ENCODE assay signal across 8 cellular contexts in genomic region chr18:58263055-58263732, GRCh38.
DNase-seq lines count a peak whose midpoint lies in the region; TF ChIP-seq lines count a peak whose summit lies in the region.

No MANE protein-coding gene starts in this region.

- H3K4me3 Mint-ChIP-seq in Calu3 (ENCODE audit: low read depth, unreplicated experiment) = peak overlapping the region; percentile 63
- H3K4me3 Mint-ChIP-seq in activated T-helper 1 cell treated with anti-CD3 and anti-CD28 coated beads, Interleukin-12 subunit alpha, Interleukin-12 subunit beta, Interleukin-2, Interleukin-4 antibody, amounts not matched to agents 30 ng/mL and 10 ng/mL and 1 ng/mL, durations not matched to agents 14 hours and 24 hours and 36 hours = no peak overlapping the region

- no TSS peak for BruUV-seq in Calu3 (replicated peaks; lab: Mats Ljungman, UMichigan)

- no peaks in the 10 kb centered on the region for H3K4me1 ChIP-seq in muscle layer of duodenum (ENCODE audit: control insufficient read depth in 1 of 2, insufficient read depth in 2 of 2, low read length in 2 of 2)

- CTCF ChIA-PET in Calu3 (lab: Charles Lee) = interaction anchor here (0.7 to 2.0 kb wide), 10 partner anchors 9 to 385 kb away, joined by 3 to 13 read pairs (median 4); no protein-coding TSS in a partner anchor

- H3K36me3 Mint-ChIP-seq in Calu3 (ENCODE audit: insufficient read depth, unreplicated experiment) = peaks cover 32% of the 10 kb centered on the region
- H3K36me3 Mint-ChIP-seq in activated T-helper 1 cell treated with anti-CD3 and anti-CD28 coated beads, Interleukin-12 subunit alpha, Interleukin-12 subunit beta, Interleukin-2, Interleukin-4 antibody, amounts not matched to agents 30 ng/mL and 10 ng/mL and 1 ng/mL, durations not matched to agents 14 hours and 24 hours and 36 hours (ENCODE audit: low read depth) = no peaks in the 10 kb centered on the region

- no peak for TF ChIP-seq CTCF in Calu3 (IDR thresholded peaks at IDR 0.05; ENCODE audit: unreplicated experiment)

- H3K4me1 Mint-ChIP-seq in Calu3 (ENCODE audit: low read depth, unreplicated experiment) = peaks cover 61% of the 10 kb centered on the region
- H3K4me1 Mint-ChIP-seq in activated T-helper 1 cell treated with anti-CD3 and anti-CD28 coated beads, Interleukin-12 subunit alpha, Interleukin-12 subunit beta, Interleukin-2, Interleukin-4 antibody, amounts not matched to agents 30 ng/mL and 10 ng/mL and 1 ng/mL, durations not matched to agents 14 hours and 24 hours and 36 hours (ENCODE audit: low read depth) = no peaks in the 10 kb centered on the region

- peak overlapping the region in 1 of 2 donors; percentile 8 for H3K4me3 ChIP-seq in muscle layer of duodenum (ENCODE audit: low read depth in 1 of 2, low read length in 2 of 2)

- H3K9me3 Mint-ChIP-seq in Calu3 (ENCODE audit: low read depth, unreplicated experiment) = no peaks in the 10 kb centered on the region
- no peaks in the 10 kb centered on the region for H3K9me3 Mint-ChIP-seq in activated T-helper 1 cell treated with anti-CD3 and anti-CD28 coated beads, Interleukin-12 subunit alpha, Interleukin-12 subunit beta, Interleukin-2, Interleukin-4 antibody, amounts not matched to agents 30 ng/mL and 10 ng/mL and 1 ng/mL, durations not matched to agents 14 hours and 24 hours and 36 hours

- no peaks in the 10 kb centered on the region for H3K9me3 ChIP-seq in muscle layer of duodenum (ENCODE audit: control insufficient read depth in 1 of 2, low read length in 2 of 2)

- H3K27ac ChIP-seq in epithelial cell of prostate (peak overlapping the region; percentile 75), muscle layer of duodenum (ENCODE audit: low read length) (peak overlapping the region; percentile 34)

- H3K27me3 ChIP-seq in muscle layer of duodenum (ENCODE audit: low read depth, low read length) = no peaks in the 10 kb centered on the region

- intact Hi-C loops in Calu3 (cut with micrococcal nuclease; ENCODE audit: unreplicated experiment) = loop anchor here (5.0 kb wide), 1 partner anchor 59 kb away; no protein-coding TSS in a partner anchor
- intact Hi-C loops in activated T-helper 1 cell treated with anti-CD3 and anti-CD28 coated beads, Interleukin-12 subunit alpha, Interleukin-12 subunit beta, Interleukin-2, Interleukin-4 antibody, amounts not matched to agents 30 ng/mL and 10 ng/mL and 1 ng/mL, durations not matched to agents 14 hours and 24 hours and 36 hours (cut with micrococcal nuclease) = no loop called here

- peak overlapping the region; percentile 94 for H3K27ac Mint-ChIP-seq in Calu3 (ENCODE audit: unreplicated experiment)
- H3K27ac Mint-ChIP-seq in activated T-helper 1 cell treated with anti-CD3 and anti-CD28 coated beads, Interleukin-12 subunit alpha, Interleukin-12 subunit beta, Interleukin-2, Interleukin-4 antibody, amounts not matched to agents 30 ng/mL and 10 ng/mL and 1 ng/mL, durations not matched to agents 14 hours and 24 hours and 36 hours = no peak overlapping the region

- DNase-seq in Calu3 (peak; percentile 36), NCI-H226 (peak; percentile 43), epithelial cell of prostate (ENCODE audit: low read depth, low spot score) (peak; percentile 49), NCI-H146 treated with DMSO at 0.1 percent for 48 hours (lab: John Stamatoyannopoulos, UW; ENCODE audit: unreplicated experiment) (no peak), SHP77 treated with DMSO at 0.1 percent for 48 hours (lab: John Stamatoyannopoulos, UW) (no peak)
- DNase-seq in stimulated activated CD4-positive, alpha-beta T cell treated with anti-CD3 and anti-CD28 coated beads, Interleukin-2, amount 100 ng/mL, for 48 hours = no peak
- no peak for DNase-seq in activated T-helper 1 cell treated with anti-CD3 and anti-CD28 coated beads, Interleukin-12 subunit alpha, Interleukin-12 subunit beta, Interleukin-2, Interleukin-4 antibody, amounts not matched to agents 30 ng/mL and 10 ng/mL and 1 ng/mL, durations not matched to agents 14 hours and 24 hours and 36 hours (ENCODE audit: low spot score)

- H3K36me3 ChIP-seq in muscle layer of duodenum (ENCODE audit: control insufficient read depth in 1 of 2, insufficient read depth in 2 of 2, low read length in 2 of 2) = no peaks in the 10 kb centered on the region

- H3K27me3 Mint-ChIP-seq in Calu3 (ENCODE audit: unreplicated experiment) = no peaks in the 10 kb centered on the region
- H3K27me3 Mint-ChIP-seq in activated T-helper 1 cell treated with anti-CD3 and anti-CD28 coated beads, Interleukin-12 subunit alpha, Interleukin-12 subunit beta, Interleukin-2, Interleukin-4 antibody, amounts not matched to agents 30 ng/mL and 10 ng/mL and 1 ng/mL, durations not matched to agents 14 hours and 24 hours and 36 hours (ENCODE audit: insufficient read depth) = no peaks in the 10 kb centered on the region

Comparison
In these comparisons a context has a peak if more than half of its experiments do, and no peak if none do; other contexts are left out.
1. DNase-seq: peak in Calu3 (single experiment), NCI-H226 (single experiment) and epithelial cell of prostate (single experiment); none in stimulated activated CD4-positive, alpha-beta T cell treated with anti-CD3 and anti-CD28 coated beads, Interleukin-2, amount 100 ng/mL, for 48 hours (0 of 2), NCI-H146 treated with DMSO at 0.1 percent for 48 hours (single experiment), SHP77 treated with DMSO at 0.1 percent for 48 hours (single experiment) and activated T-helper 1 cell treated with anti-CD3 and anti-CD28 coated beads, Interleukin-12 subunit alpha, Interleukin-12 subunit beta, Interleukin-2, Interleukin-4 antibody, amounts not matched to agents 30 ng/mL and 10 ng/mL and 1 ng/mL, durations not matched to agents 14 hours and 24 hours and 36 hours (single experiment).